ENCODE assay signal across 8 cellular contexts in the genomic region with DNA sequence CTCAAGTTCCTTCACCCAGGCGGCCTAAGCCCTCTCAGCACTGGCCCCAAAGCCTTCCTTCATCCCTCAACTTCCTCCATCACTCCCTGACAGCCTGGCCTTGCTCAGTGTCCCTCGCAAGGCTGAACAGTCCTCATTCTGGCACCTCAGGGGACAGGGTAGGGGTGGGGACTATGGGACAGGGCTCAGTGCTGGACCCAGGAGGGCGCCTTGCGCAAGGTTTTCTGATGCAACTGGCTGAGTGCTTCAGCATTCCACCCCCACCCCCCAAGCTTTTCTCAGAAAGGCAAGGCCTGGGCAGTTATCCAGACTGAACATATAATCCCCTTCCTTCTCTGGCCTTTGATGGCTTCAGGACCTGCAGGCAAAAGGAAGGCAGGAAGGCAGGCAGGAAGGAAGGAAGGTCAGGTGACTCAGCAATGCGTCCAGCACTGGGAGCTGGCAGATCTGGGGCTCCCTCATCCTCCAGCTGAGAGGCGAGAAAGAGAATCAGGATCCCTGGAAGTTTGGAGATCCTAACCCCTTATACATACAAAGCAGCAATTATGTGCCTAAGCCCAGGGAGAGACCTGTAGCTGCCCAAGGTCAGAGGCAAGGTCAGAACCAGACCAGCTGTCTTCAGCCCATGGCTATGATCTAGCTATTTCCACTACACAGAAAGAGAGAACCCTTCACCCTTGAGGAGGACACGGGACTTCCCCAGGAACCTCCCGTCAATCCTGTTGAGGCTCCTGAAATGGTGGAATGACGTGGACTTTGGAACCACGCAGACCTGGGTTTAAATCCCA. TPM values are rescaled to one million over a fixed set of nuclear protein-coding genes. Genes with fewer than 3 reads are reported as not detected.
DNase-seq lines count a peak whose midpoint lies in the region; ATAC-seq lines count a peak whose summit lies in the region.

No MANE protein-coding gene starts in this region.

- peak overlapping the region; percentile 12 for H3K27ac ChIP-seq in angular gyrus (ENCODE audit: low read depth, low read length)

- peak; percentile 76 for DNase-seq in CD1c-positive myeloid dendritic cell (ENCODE audit: extremely low spot score)
- peak; percentile 55 to 73 for DNase-seq in Kasumi-1 (lab: John Stamatoyannopoulos, UW)
- peak; percentile 98 for DNase-seq in left lobe of liver (ENCODE audit: low spot score)

- ATAC-seq in left lobe of liver (peak; percentile 84), GM21723 (IDR thresholded peaks at IDR 0.05; ENCODE audit: unreplicated experiment) (no peak), GM19023 (IDR thresholded peaks at IDR 0.05; ENCODE audit: unreplicated experiment) (no peak), HG02870 (IDR thresholded peaks at IDR 0.05; ENCODE audit: unreplicated experiment) (no peak), GM18519 (IDR thresholded peaks at IDR 0.05; ENCODE audit: low FRiP score, unreplicated experiment) (no peak)

RNA-seq across cellular contexts. Expression of a gene that starts 8.6 kb away (rescaled TPM):
- total RNA-seq in left lobe of liver, result 18.3 TPM

RNA-seq across cellular contexts. Expression of a gene that starts 25.0 kb away (rescaled TPM):
- total RNA-seq in left lobe of liver, result 3.1 TPM

RNA-seq across cellular contexts. Expression of a gene that starts 36.1 kb away (rescaled TPM):
- total RNA-seq in left lobe of liver, result 73.9 TPM

RNA-seq across cellular contexts. Expression of a gene that starts 46.6 kb away (rescaled TPM):
- 5.6 TPM for total RNA-seq in left lobe of liver
